ENCODE assay signal across 8 cellular contexts in the genomic region with DNA sequence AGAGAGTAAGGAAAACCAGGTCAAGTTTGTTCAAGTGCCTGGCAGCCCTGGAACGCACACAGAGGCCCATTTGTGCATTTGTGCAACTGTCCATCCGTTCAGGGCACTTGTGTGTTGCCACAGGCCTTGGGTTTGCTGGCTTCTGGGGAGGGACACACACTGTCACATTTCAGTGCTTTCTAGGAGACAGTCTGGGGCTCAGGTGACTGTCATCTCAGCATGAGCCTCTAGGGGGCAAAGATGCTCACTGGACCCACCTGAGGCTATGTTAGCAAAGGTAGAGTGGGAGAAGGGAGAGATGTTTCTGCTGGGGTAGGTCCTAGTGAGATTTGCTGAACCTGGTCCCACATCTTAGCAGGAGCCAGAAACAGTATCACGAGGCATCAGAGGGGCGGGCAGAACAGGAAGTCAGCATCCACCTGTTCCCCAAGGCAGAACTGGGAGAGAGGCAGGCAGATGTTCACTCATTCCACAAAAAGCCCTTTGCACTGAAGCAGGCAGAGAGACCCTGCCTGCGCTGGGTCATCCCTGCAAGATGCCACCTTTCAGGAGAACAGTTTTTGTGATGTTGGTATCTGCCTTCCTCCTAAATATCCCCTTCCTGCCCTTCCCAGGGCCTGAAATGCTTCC. TPM values are rescaled to one million over a fixed set of nuclear protein-coding genes. Genes with fewer than 3 reads are reported as not detected.
DNase-seq lines count a peak whose midpoint lies in the region; ATAC-seq, FAIRE-seq and TF ChIP-seq lines count a peak whose summit lies in the region.

No MANE protein-coding gene starts in this region.

- RAD21 ChIA-PET in GM12878 (lab: Charles Lee; ENCODE audit: unreplicated experiment) = interaction anchor here (1.4 to 1.9 kb wide), 2 partner anchors 37 to 189 kb away, joined by 4 read pairs; no protein-coding TSS in a partner anchor

- H3K9ac ChIP-seq in DND-41 (ENCODE audit: low read depth, low read length) (no peak overlapping the region), GM12878 (ENCODE audit: control insufficient read depth, insufficient read depth, low read length) (no peak overlapping the region)

- no peak for TF ChIP-seq EP300 in GM12878 (IDR thresholded peaks at IDR 0.05; ENCODE audit: borderline replicate concordance in 1 of 2, control insufficient read depth in 1 of 2, low read depth in 2 of 2, low read length in 2 of 2)

- DNase-seq in DND-41 (peak; percentile 34), T follicular helper cell (ENCODE audit: low read depth) (peak; percentile 43), GM12878 (ENCODE audit: low read depth, low spot score) (no peak), left lobe of liver (ENCODE audit: low spot score) (peak; percentile 56), lower leg skin (ENCODE audit: low spot score in 2 of 2) (no peak), HK-2 (ENCODE audit: unreplicated experiment) (no peak)
- DNase-seq in stimulated activated naive CD8-positive, alpha-beta T cell treated with anti-CD3 and anti-CD28 coated beads, Interleukin-15, amount 100 ng/mL, for 72 hours = peak; percentile 54 to 58

- TF ChIP-seq POLR2A in GM12878 (IDR thresholded peaks at IDR 0.05; ENCODE audit: low read depth, low read length) = no peak
- TF ChIP-seq POLR2A in lower leg skin (IDR thresholded peaks at IDR 0.05) = no peak

- SMC1A ChIA-PET in GM12878 (lab: Charles Lee; ENCODE audit: uncharacterized antibody, unreplicated experiment) = interaction anchor here (1.1 kb wide), 1 partner anchor 39 kb away, joined by 3 read pairs; no protein-coding TSS in a partner anchor

- H3K79me2 ChIP-seq in DND-41 (ENCODE audit: insufficient read depth, low read length) (peaks cover 99% of the 10 kb centered on the region), GM12878 (ENCODE audit: control insufficient read depth, insufficient read depth, low read length) (peaks cover 3% of the 10 kb centered on the region)

- H3K9me3 ChIP-seq in DND-41 (ENCODE audit: insufficient read depth, low read length, severe bottlenecking) (no peaks in the 10 kb centered on the region), GM12878 (replicated peaks; ENCODE audit: control insufficient read depth, insufficient read depth, low read length) (no peaks in the 10 kb centered on the region)

- H3K27me3 Mint-ChIP-seq in stimulated activated naive CD8-positive, alpha-beta T cell treated with anti-CD3 and anti-CD28 coated beads, Interleukin-15, amount 100 ng/mL, for 72 hours = no peaks in the 10 kb centered on the region

- intact Hi-C loops in GM12878 (cut with micrococcal nuclease; ENCODE audit: unreplicated experiment) = loop anchor here (2.0 to 5.0 kb wide), 2 partner anchors 47 to 131 kb away; a partner anchor contains a TSS
- intact Hi-C loops in lower leg skin (cut with DNase I; ENCODE audit: low total_unique reads) = no loop called here

- H3K4me2 ChIP-seq in DND-41 (ENCODE audit: insufficient read depth, low read length) (no peak overlapping the region), GM12878 (ENCODE audit: control insufficient read depth, insufficient read depth) (no peak overlapping the region)

- H3K27ac ChIP-seq in DND-41 (ENCODE audit: low read length) (no peak overlapping the region), GM12878 (ENCODE audit: control insufficient read depth, insufficient read depth) (no peak overlapping the region)

- no peaks in the 10 kb centered on the region for H3K9me3 Mint-ChIP-seq in stimulated activated naive CD8-positive, alpha-beta T cell treated with anti-CD3 and anti-CD28 coated beads, Interleukin-15, amount 100 ng/mL, for 72 hours

- peak; percentile 59 for FAIRE-seq in GM12878 (lab: Jason Lieb, UNC)

- peak; percentile 74 for TF ChIP-seq CTCF in DND-41 (IDR thresholded peaks at IDR 0.05; ENCODE audit: borderline replicate concordance, extremely low read depth, low read length, poor library complexity, severe bottlenecking)
- TF ChIP-seq CTCF in GM12878 (IDR thresholded peaks at IDR 0.05 in 2 of 3, conservative IDR thresholded peaks at IDR 0.05 in 1 of 3; ENCODE audit: control insufficient read depth in 2 of 3, extremely low read depth in 1 of 3, insufficient read depth in 1 of 3, low read depth in 3 of 3, low read length in 3 of 3) = peak; percentile 74 to 89 (median 85)
- TF ChIP-seq CTCF in lower leg skin (IDR thresholded peaks at IDR 0.05) = no peak

- peaks cover 75% of the 10 kb centered on the region for H3K4me1 Mint-ChIP-seq in stimulated activated naive CD8-positive, alpha-beta T cell treated with anti-CD3 and anti-CD28 coated beads, Interleukin-15, amount 100 ng/mL, for 72 hours

- H3K36me3 ChIP-seq in DND-41 (ENCODE audit: insufficient read depth, low read length) (peaks cover 63% of the 10 kb centered on the region), GM12878 (ENCODE audit: control insufficient read depth in 2 of 2, insufficient read depth in 2 of 2, low read length in 1 of 2) (peaks cover 0 to 20% of the 10 kb centered on the region in 2 experiments; a peak in 3 of 4 replicates)

- no peak overlapping the region for H3K4me3 Mint-ChIP-seq in stimulated activated naive CD8-positive, alpha-beta T cell treated with anti-CD3 and anti-CD28 coated beads, Interleukin-15, amount 100 ng/mL, for 72 hours

- H4K20me1 ChIP-seq in DND-41 (ENCODE audit: insufficient read depth, low read length) (peaks cover 91% of the 10 kb centered on the region), GM12878 (ENCODE audit: control insufficient read depth, insufficient read depth) (peaks cover 5% of the 10 kb centered on the region)

- BruUV-seq in GM12878 (replicated peaks; lab: Mats Ljungman, UMichigan) = no TSS peak

- H3K4me1 ChIP-seq in DND-41 (ENCODE audit: insufficient read depth, low read length) (no peaks in the 10 kb centered on the region), GM12878 (ENCODE audit: control insufficient read depth, insufficient read depth, low read length) (peaks cover 12% of the 10 kb centered on the region)

- H3K27me3 ChIP-seq in DND-41 (ENCODE audit: insufficient read depth, low read length, poor library complexity) (no peaks in the 10 kb centered on the region), GM12878 (replicated peaks in 1 of 2; ENCODE audit: control insufficient read depth in 2 of 2, insufficient read depth in 2 of 2, low read length in 1 of 2) (no peaks in the 10 kb centered on the region)

- no peak overlapping the region for H2AFZ ChIP-seq in DND-41 (ENCODE audit: low read depth, low read length)
- H2AFZ ChIP-seq in GM12878 (ENCODE audit: control insufficient read depth, low read depth, low read length) = no peak overlapping the region

- in situ Hi-C loops in GM12878 (cut with MboI) = no loop called here

- ATAC-seq in DND-41 (ENCODE audit: insufficient read depth, low read depth) = peak; percentile 84
- ATAC-seq in HG03196 (IDR thresholded peaks at IDR 0.05; ENCODE audit: unreplicated experiment) = peak; percentile 38
- ATAC-seq in GM12878 = peak; percentile 93
- peak; percentile 85 for ATAC-seq in left lobe of liver
- peak; percentile 87 for ATAC-seq in stimulated activated naive CD8-positive, alpha-beta T cell treated with anti-CD3 and anti-CD28 coated beads, Interleukin-15, amount 100 ng/mL, for 72 hours

- peak; percentile 78 for TF ChIP-seq RAD21 in GM12878 (IDR thresholded peaks at IDR 0.05; ENCODE audit: insufficient read depth, low read depth, low read length)

- H3K27ac Mint-ChIP-seq in stimulated activated naive CD8-positive, alpha-beta T cell treated with anti-CD3 and anti-CD28 coated beads, Interleukin-15, amount 100 ng/mL, for 72 hours = no peak overlapping the region

- CTCF ChIA-PET in GM12878 (lab: Yijun Ruan, JAX) = interaction anchor here (0.7 to 2.0 kb wide), 5 partner anchors 20 to 72 kb away, joined by 3 to 7 read pairs (median 4); no protein-coding TSS in a partner anchor

- H3K4me3 ChIP-seq in DND-41 (ENCODE audit: low read depth in 1 of 2, low read length in 2 of 2) = no peak overlapping the region
- H3K4me3 ChIP-seq in GM12878 = no peak overlapping the region
- no peak overlapping the region for H3K4me3 ChIP-seq in lower leg skin (ENCODE audit: low read depth, poor library complexity, severe bottlenecking)

- WGBS in GM12878 (ENCODE audit: insufficient coverage, insufficient replicate concordance, low lambda C conversion rate, missing lambda C conversion rate) = 11% methylated on average over 5 of the region's 5 CpGs
- 64 to 70% methylated on average over 5 of the region's 5 CpGs for WGBS in lower leg skin, 2 donors

- POLR2A ChIA-PET in GM12878 (lab: Charles Lee) = no interaction called here

TF ChIP-seq in GM12878, 131 proteins besides CTCF, POLR2A, EP300 and RAD21:
- TF ChIP-seq MYC (IDR thresholded peaks at IDR 0.05; ENCODE audit: insufficient read depth, insufficient read length, insufficient replicate concordance, low read length, severe bottlenecking) (no peak), CBX3 (IDR thresholded peaks at IDR 0.05; ENCODE audit: borderline replicate concordance, low read depth) (no peak), YY1 (IDR thresholded peaks at IDR 0.05; ENCODE audit: low read depth, low read length) (no peak), CREM (IDR thresholded peaks at IDR 0.05; ENCODE audit: low read depth) (0 out of 2 replicates have a peak, but pooled peaks have one; percentile 22), SMC3 (IDR thresholded peaks at IDR 0.05; ENCODE audit: borderline replicate concordance, low read length) (peak; percentile 52; the same call in 1 of the 2 replicates), RFX5 (IDR thresholded peaks at IDR 0.05; ENCODE audit: low read depth, low read length) (no peak), BHLHE40 (IDR thresholded peaks at IDR 0.05; ENCODE audit: borderline replicate concordance in 1 of 2, low read depth in 2 of 2, low read length in 1 of 2) (peak in 1 of 2 experiments; percentile 33; a peak in 1 of 4 replicates)
TF ChIP-seq in GM12878: peak in this region for 3.

RNA-seq across cellular contexts. Expression of a gene that starts 48.5 kb away (rescaled TPM):
- total RNA-seq in GM12878 (2013; cell fraction: nucleolus; rRNA removed) = 66.1 and 73.4 TPM in 2 replicates
- total RNA-seq in GM12878 (2014; rRNA removed) (7.2 and 7.4 TPM in 2 replicates), GM12878 (2014; rRNA removed; fragmentation: Illumina TruSeq; extraction: Trizol) (7.9 and 8.7 TPM in 2 replicates), GM12878 (2021) (35.4 and 37.7 TPM in 2 replicates), left lobe of liver (7.8 TPM), lower leg skin (10 to 100 TPM; 19.4 to 38.2 (median 35.3) TPM)
- 3.1 TPM for polyA plus RNA-seq in GM12878 (2011; ENCODE audit: low read depth)
- polyA plus RNA-seq in GM12878 (2011; rRNA removed) (4.0 and 5.4 TPM in 2 replicates), GM12878 (2014; fragmentation: Illumina TruSeq; extraction: Trizol) (2.5 and 5.9 TPM in 2 replicates), GM12878 (2014; fragmentation: Nextera tagmentation; extraction: Ambion mirVana) (under 1 TPM; 0.66 to 0.74 TPM), GM12878 (2014; rRNA removed) (19.2 and 25.5 TPM in 2 replicates), GM12878 (2016; fragmentation: Nextera tagmentation; extraction: Ambion mirVana) (1 to 10 TPM; 3.1 to 6.0 TPM)
- 5.7 and 7.6 TPM in 2 replicates for polyA plus RNA-seq in GM12878 (2011; cell fraction: cytosol; rRNA removed)
- 20.2 and 25.6 TPM in 2 replicates for polyA plus RNA-seq in GM12878 (2011; cell fraction: nucleus; rRNA removed)
- polyA plus RNA-seq in GM12878 (2012) = 8.0 and 8.1 TPM in 2 replicates
- 8.1 and 11.7 TPM in 2 replicates for polyA minus RNA-seq in GM12878 (2011; rRNA and poly(A)+ RNA removed)
- 8.3 and 9.1 TPM in 2 replicates for polyA minus RNA-seq in GM12878 (2011; cell fraction: cytosol; rRNA and poly(A)+ RNA removed)
- 10.0 and 21.0 TPM in 2 replicates for polyA minus RNA-seq in GM12878 (2011; cell fraction: nucleus; rRNA and poly(A)+ RNA removed)

Comparison
In these comparisons a context has a peak if more than half of its experiments do, and no peak if none do; other contexts are left out.
1. ATAC-seq: peak in every context shown above with its lines; median percentile 93 in GM12878; 87 in stimulated activated naive CD8-positive, alpha-beta T cell treated with anti-CD3 and anti-CD28 coated beads, Interleukin-15, amount 100 ng/mL, for 72 hours; 85 in left lobe of liver; 84 in DND-41; 38 in HG03196.
2. DNase-seq: peak in DND-41 (single experiment), T follicular helper cell (single experiment), left lobe of liver (single experiment) and stimulated activated naive CD8-positive, alpha-beta T cell treated with anti-CD3 and anti-CD28 coated beads, Interleukin-15, amount 100 ng/mL, for 72 hours (2 of 2); none in GM12878 (single experiment), lower leg skin (0 of 2) and HK-2 (single experiment).
3. CTCF ChIP-seq: peak in DND-41 (single experiment) and GM12878 (3 of 3); none in lower leg skin (0 of 3).